Comparison of ENCODE assay signal across 15 cellular contexts in the genomic region with DNA sequence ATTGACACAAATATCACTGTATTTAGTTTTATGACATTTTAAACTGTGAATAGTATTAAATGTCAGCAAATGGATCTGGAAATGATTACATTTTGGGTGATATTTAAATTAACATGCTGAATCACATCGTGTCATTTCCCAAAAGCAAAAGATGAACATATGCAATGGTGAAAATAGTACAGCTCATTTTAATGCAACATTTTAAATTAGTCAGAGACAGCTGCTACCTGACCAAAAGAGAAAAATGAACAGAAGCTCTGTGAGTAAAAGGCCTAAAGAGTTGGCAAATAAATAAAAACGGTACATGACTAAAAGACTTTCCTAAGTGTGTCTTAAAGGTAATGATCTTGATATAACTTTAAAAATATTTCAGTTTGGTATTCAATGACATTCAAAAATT.
"Had no signal": no experiment of that assay in that cellular context is flagged by ENCODE, and none has a peak within 500 bp of the region (broad histone marks: within the 10 kb centered on the region; RNA-seq: fewer than 3 reads in every experiment).

No MANE protein-coding gene starts in this region.

- ATAC-seq: activated T-cell treated with anti-CD3 and anti-CD28 coated beads, Interleukin-2, amount 50 U/mL, for 4 hours; T-cell had no signal

- H3K4me3 ChIP-seq: coronary artery, hepatocyte, skin epidermis, testis, upper lobe of left lung had no signal

- H3K27ac ChIP-seq: coronary artery, hepatocyte, skin epidermis, testis, upper lobe of left lung had no signal

- H3K4me2 ChIP-seq: hepatocyte, SK-N-SH had no signal

- H3K9ac ChIP-seq: SK-N-SH had no signal

- DNase-seq: activated CD4-positive, alpha-beta memory T cell treated with anti-CD3 and anti-CD28 coated beads, Interleukin-2, amount 10 ng/mL, durations not matched to agents 7 days and 5 days; activated effector memory CD4-positive, alpha-beta T cell treated with anti-CD3 and anti-CD28 coated beads, Interleukin-2, amount 50 U/mL, for 16 hours; activated T-cell treated with anti-CD3 and anti-CD28 coated beads, Interleukin-2, amount 50 U/mL, for 4 hours; kidney glomerular epithelial cell; nucleus accumbens; SK-N-SH; stimulated activated CD4-positive, alpha-beta T cell treated with anti-CD3 and anti-CD28 coated beads, Interleukin-4, amount 100 ng/mL, for 4 hours; stimulated activated CD8-positive, alpha-beta memory T cell treated with anti-CD3 and anti-CD28 coated beads, Interleukin-4, amount 100 ng/mL, for 48 hours; T-cell; T-helper 9 cell; testis; upper lobe of left lung had no signal

- H2AFZ ChIP-seq: hepatocyte had no signal

- H3K4me1 ChIP-seq: testis, upper lobe of left lung had no signal

- H3K79me2 ChIP-seq: hepatocyte had no signal

- H3K9me3 ChIP-seq: SK-N-SH, testis, upper lobe of left lung had no signal

- H3K27me3 ChIP-seq: hepatocyte, testis, upper lobe of left lung had no signal
